ENCODE assay signal across 9 cellular contexts in genomic region chr20:4820833-4821518, GRCh38. TPM values are rescaled to one million over a fixed set of nuclear protein-coding genes. Genes with fewer than 3 reads are reported as not detected.
DNase-seq lines count a peak whose midpoint lies in the region; ATAC-seq, FAIRE-seq and TF ChIP-seq lines count a peak whose summit lies in the region.
"Had no signal": no experiment of that assay in that cellular context is flagged by ENCODE, and none has a peak within 500 bp of the region (broad histone marks: within the 10 kb centered on the region; RNA-seq: fewer than 3 reads in every experiment).

No MANE protein-coding gene starts in this region.

- no peak overlapping the region for H3K4me2 ChIP-seq in SK-N-SH

- no peaks in the 10 kb centered on the region for H3K27me3 Mint-ChIP-seq in activated CD4-positive, alpha-beta T cell treated with anti-CD3 and anti-CD28 coated beads, Interleukin-2, amount 10 ng/mL, durations not matched to agents 7 days and 5 days

- CTCF ChIA-PET in activated CD4-positive, alpha-beta T cell treated with anti-CD3 and anti-CD28 coated beads, Interleukin-2, amount 10 ng/mL, durations not matched to agents 7 days and 5 days (lab: Charles Lee), result interaction anchor here (1.4 kb wide), 1 partner anchor 9 kb away, joined by 3 read pairs; no protein-coding TSS in a partner anchor
- CTCF ChIA-PET in SK-N-SH (lab: Yijun Ruan, JAX), result interaction anchor here (1.0 kb wide), 1 partner anchor 280 kb away, joined by 3 read pairs; no protein-coding TSS in a partner anchor

- no peak for ATAC-seq in HG02588 (IDR thresholded peaks at IDR 0.05; ENCODE audit: unreplicated experiment)

- DNase-seq in activated CD4-positive, alpha-beta T cell treated with anti-CD3 and anti-CD28 coated beads, Interleukin-2, amount 10 ng/mL, durations not matched to agents 7 days and 5 days, result no peak
- DNase-seq in activated CD4-positive, alpha-beta T cell treated with anti-CD3 and anti-CD28 coated beads for 4 hours, result no peak
- DNase-seq in SK-N-SH (no peak), frontal cortex (ENCODE audit: low spot score in 2 of 2) (peak; percentile 45 to 59), superior temporal gyrus (ENCODE audit: extremely low spot score) (peak; percentile 89), NCI-H524 treated with DMSO at 0.1 percent for 48 hours (lab: John Stamatoyannopoulos, UW) (no peak), GOT3 (lab: John Stamatoyannopoulos, UW) (no peak)

- peaks cover 52% of the 10 kb centered on the region for H3K4me1 Mint-ChIP-seq in activated CD4-positive, alpha-beta T cell treated with anti-CD3 and anti-CD28 coated beads, Interleukin-2, amount 10 ng/mL, durations not matched to agents 7 days and 5 days

- no peak overlapping the region for H3K9ac ChIP-seq in SK-N-SH

- no peak for TF ChIP-seq EP300 in SK-N-SH (IDR thresholded peaks at IDR 0.05; ENCODE audit: borderline replicate concordance in 1 of 2, low read depth in 1 of 2, low read length in 1 of 2)

- H3K4me3 Mint-ChIP-seq in activated CD4-positive, alpha-beta T cell treated with anti-CD3 and anti-CD28 coated beads, Interleukin-2, amount 10 ng/mL, durations not matched to agents 7 days and 5 days, result peak overlapping the region; percentile 98

- H3K9me2 ChIP-seq in SK-N-SH, result no peaks in the 10 kb centered on the region

- no peak for FAIRE-seq in frontal cortex (lab: Jason Lieb, UNC)
- FAIRE-seq: endometrium had no signal

- H3F3A ChIP-seq in SK-N-SH (replicated peaks; ENCODE audit: insufficient read depth), result no peaks in the 10 kb centered on the region

- no peak overlapping the region for H2AFZ ChIP-seq in SK-N-SH (ENCODE audit: low read depth)

- peaks cover 50% of the 10 kb centered on the region for H3K36me3 Mint-ChIP-seq in activated CD4-positive, alpha-beta T cell treated with anti-CD3 and anti-CD28 coated beads, Interleukin-2, amount 10 ng/mL, durations not matched to agents 7 days and 5 days (ENCODE audit: low read depth)

- 54% methylated on average over 10 of the region's 14 CpGs for WGBS in SK-N-SH (ENCODE audit: low lambda C conversion rate)

- H3K27ac ChIP-seq in SK-N-SH (ENCODE audit: low read depth in 2 of 2, low read length in 1 of 2), result no peak overlapping the region

- H3K27ac Mint-ChIP-seq in activated CD4-positive, alpha-beta T cell treated with anti-CD3 and anti-CD28 coated beads, Interleukin-2, amount 10 ng/mL, durations not matched to agents 7 days and 5 days, result peak overlapping the region; percentile 17

- no peaks in the 10 kb centered on the region for H3K79me2 ChIP-seq in SK-N-SH (ENCODE audit: insufficient read depth)

- TF ChIP-seq CTCF in SK-N-SH (IDR thresholded peaks at IDR 0.05), result no peak

- no peaks in the 10 kb centered on the region for H3K36me3 ChIP-seq in SK-N-SH (replicated peaks in 1 of 2; ENCODE audit: control insufficient read depth in 1 of 2, insufficient read depth in 2 of 2, low read length in 1 of 2)

- no peaks in the 10 kb centered on the region for H3K9me3 Mint-ChIP-seq in activated CD4-positive, alpha-beta T cell treated with anti-CD3 and anti-CD28 coated beads, Interleukin-2, amount 10 ng/mL, durations not matched to agents 7 days and 5 days

- H3K4me3 ChIP-seq in SK-N-SH (ENCODE audit: low read depth in 2 of 2, low read length in 1 of 2), result no peak overlapping the region

- H4K20me1 ChIP-seq in SK-N-SH (ENCODE audit: insufficient read depth), result no peaks in the 10 kb centered on the region

- TF ChIP-seq RAD21 in SK-N-SH (IDR thresholded peaks at IDR 0.05; ENCODE audit: low read length), result no peak

- peaks cover 0 to 20% of the 10 kb centered on the region in 2 experiments; a peak in 1 of 4 replicates for H3K4me1 ChIP-seq in SK-N-SH (ENCODE audit: control insufficient read depth in 1 of 2, insufficient read depth in 2 of 2, low read depth in 1 of 2, low read length in 1 of 2)

- no peaks in the 10 kb centered on the region; the same call in 1 of the 2 replicates for H3K27me3 ChIP-seq in SK-N-SH (ENCODE audit: insufficient read depth)

- no peaks in the 10 kb centered on the region for H3K9me3 ChIP-seq in SK-N-SH

- POLR2A ChIA-PET in activated CD4-positive, alpha-beta T cell treated with anti-CD3 and anti-CD28 coated beads, Interleukin-2, amount 10 ng/mL, durations not matched to agents 7 days and 5 days (lab: Charles Lee), result no interaction called here
- POLR2A ChIA-PET in SK-N-SH (lab: Yijun Ruan, JAX), result no interaction called here

TF ChIP-seq in SK-N-SH, 30 proteins besides CTCF, POLR2A, EP300 and RAD21:
- TF ChIP-seq MAX (IDR thresholded peaks at IDR 0.05; ENCODE audit: low read depth) (peak; percentile 66), ELF1 (IDR thresholded peaks at IDR 0.05) (no peak)

RNA-seq across cellular contexts. Expression of gene RASSF2, which starts 2.4 kb away (rescaled TPM):
- total RNA-seq in activated CD4-positive, alpha-beta T cell treated with anti-CD3 and anti-CD28 coated beads, Interleukin-2, amount 10 ng/mL, durations not matched to agents 7 days and 5 days, result 10 to 100 TPM; 61.6 to 70.5 TPM
- 0.39 and 0.73 TPM in 2 replicates for polyA plus RNA-seq in SK-N-SH (2012; rRNA removed)
- polyA plus RNA-seq in SK-N-SH (2012; cell fraction: cytosol; rRNA removed), result 0.51 and 0.64 TPM in 2 replicates
- 0.38 and 0.55 TPM in 2 replicates for polyA plus RNA-seq in SK-N-SH (2012; cell fraction: nucleus; rRNA removed)
- total RNA-seq in frontal cortex, result 274 TPM

Comparison
In these comparisons a context has a peak if more than half of its experiments do, and no peak if none do; other contexts are left out.
1. DNase-seq: peak in frontal cortex (2 of 2) and superior temporal gyrus (single experiment); none in activated CD4-positive, alpha-beta T cell treated with anti-CD3 and anti-CD28 coated beads, Interleukin-2, amount 10 ng/mL, durations not matched to agents 7 days and 5 days (single experiment), activated CD4-positive, alpha-beta T cell treated with anti-CD3 and anti-CD28 coated beads for 4 hours (0 of 2), SK-N-SH (single experiment), NCI-H524 treated with DMSO at 0.1 percent for 48 hours (single experiment) and GOT3 (single experiment).